ENCODE assay signal across 8 cellular contexts in genomic region chr12:20368653-20369163, GRCh38. TPM values are rescaled to one million over a fixed set of nuclear protein-coding genes. Genes with fewer than 3 reads are reported as not detected.
DNase-seq lines count a peak whose midpoint lies in the region; ATAC-seq and TF ChIP-seq lines count a peak whose summit lies in the region.

No MANE protein-coding gene starts in this region.

- POLR2A ChIA-PET in PC-3 (lab: Charles Lee; ENCODE audit: unreplicated experiment), result interaction anchor here (0.6 kb wide), 1 partner anchor 158 kb away, joined by 4 read pairs; no protein-coding TSS in a partner anchor

- TF ChIP-seq CTCF in GM13976 (IDR thresholded peaks at IDR 0.05; ENCODE audit: borderline replicate concordance, control extremely low read depth, extremely low read depth, insufficient read depth, missing control alignments) (no peak), PC-3 (conservative IDR thresholded peaks at IDR 0.05; ENCODE audit: low read depth, low read length) (no peak), endothelial cell (IDR thresholded peaks at IDR 0.05; ENCODE audit: unreplicated experiment) (no peak), thyroid gland (IDR thresholded peaks at IDR 0.05) (no peak)

- H2AK5ac ChIP-seq in mesendoderm (ENCODE audit: low read length), result no peak overlapping the region

- no peak overlapping the region for H3K23ac ChIP-seq in mesendoderm (ENCODE audit: low read length)

- TF ChIP-seq POLR2A in thyroid gland (IDR thresholded peaks at IDR 0.05), result no peak

- H3K4me2 ChIP-seq in PC-3 (ENCODE audit: low read length) (peak overlapping the region; percentile 86), mesendoderm (ENCODE audit: low read length) (peak overlapping the region; percentile 97)

- H3K18ac ChIP-seq in mesendoderm (ENCODE audit: low read length), result peak overlapping the region; percentile 53

- H3K4me3 ChIP-seq in PC-3 (ENCODE audit: low read length), result peak overlapping the region; percentile 67
- peak overlapping the region; percentile 79 for H3K4me3 ChIP-seq in mesendoderm (ENCODE audit: low read length)
- peak overlapping the region; percentile 17 to 43 (median 35) for H3K4me3 ChIP-seq in thyroid gland (replicated peaks in 1 of 3)

- DNase-seq in GM13976 (ENCODE audit: low spot score) (peak; percentile 37), PC-3 (no peak), endothelial cell (ENCODE audit: low spot score) (peak; percentile 44), mesendoderm (peak; percentile 68), thyroid gland (peak; percentile 8 to 11), DMS153 (lab: John Stamatoyannopoulos, UW) (no peak)
- DNase-seq in stimulated activated CD4-positive, alpha-beta T cell treated with anti-CD3 and anti-CD28 coated beads, Interleukin-2, amount 100 ng/mL, for 24 hours, result no peak

- H3K79me2 ChIP-seq in PC-3 (ENCODE audit: low read length) (no peaks in the 10 kb centered on the region), mesendoderm (ENCODE audit: control insufficient read depth, insufficient read depth, low read length) (no peaks in the 10 kb centered on the region)

- ATAC-seq in PC-3, result peak; percentile 25
- no peak for ATAC-seq in GM19455 (IDR thresholded peaks at IDR 0.05; ENCODE audit: unreplicated experiment)

- no peak overlapping the region for H3K4ac ChIP-seq in mesendoderm (ENCODE audit: low read depth, low read length)

- peaks cover 2% of the 10 kb centered on the region for H3K27me3 Mint-ChIP-seq in endothelial cell (ENCODE audit: unreplicated experiment)

- no peaks in the 10 kb centered on the region for H3K9me2 ChIP-seq in PC-3 (replicated peaks; ENCODE audit: low read length)

- no peaks in the 10 kb centered on the region for H3F3A ChIP-seq in PC-3 (ENCODE audit: low read length, unreplicated experiment)

- H4K8ac ChIP-seq in mesendoderm (ENCODE audit: low read depth, low read length), result no peak overlapping the region

- H3K56ac ChIP-seq in mesendoderm (ENCODE audit: low read length), result peak overlapping the region; percentile 78

- H4K20me1 ChIP-seq in PC-3 (ENCODE audit: low read length), result no peaks in the 10 kb centered on the region

- CTCF ChIA-PET in PC-3 (lab: Charles Lee), result no interaction called here

- H2BK5ac ChIP-seq in mesendoderm (ENCODE audit: low read length), result no peak overlapping the region

- H3K27ac ChIP-seq in PC-3 (ENCODE audit: low read length), result peak overlapping the region; percentile 66
- H3K27ac ChIP-seq in mesendoderm (ENCODE audit: low read depth, low read length), result no peak overlapping the region
- peak overlapping the region; percentile 41 to 80 (median 71) for H3K27ac ChIP-seq in thyroid gland

- H3K36me3 ChIP-seq in PC-3 (ENCODE audit: low read depth, low read length) (no peaks in the 10 kb centered on the region), mesendoderm (ENCODE audit: control insufficient read depth, insufficient read depth, low read length) (no peaks in the 10 kb centered on the region), thyroid gland (no peaks in the 10 kb centered on the region)

- peaks cover 66% of the 10 kb centered on the region for H3K27me3 ChIP-seq in PC-3 (ENCODE audit: low read length)
- H3K27me3 ChIP-seq in mesendoderm (ENCODE audit: insufficient read depth, low read length, poor library complexity), result peaks cover 1% of the 10 kb centered on the region
- H3K27me3 ChIP-seq in thyroid gland, result no peaks in the 10 kb centered on the region

- H3K27ac Mint-ChIP-seq in endothelial cell (ENCODE audit: unreplicated experiment), result no peak overlapping the region

- H2BK120ac ChIP-seq in mesendoderm (ENCODE audit: low read depth, low read length), result no peak overlapping the region

- no TSS peak for BruUV-seq in PC-3 (replicated peaks; lab: Mats Ljungman, UMichigan)

- peak overlapping the region; percentile 94 for H3K4me3 Mint-ChIP-seq in endothelial cell (ENCODE audit: unreplicated experiment)

- H4K5ac ChIP-seq in mesendoderm (ENCODE audit: low read length), result no peak overlapping the region

- in situ Hi-C loops in GM13976 (cut with MboI; ENCODE audit: low sequenced_read_pairs, unreplicated experiment), result no loop called here

- no CpG with 5 or more reads among the region's 34 CpGs for WGBS in mesendoderm (ENCODE audit: extremely low coverage, insufficient coverage, low lambda C conversion rate)
- 1% methylated on average over 34 of the region's 34 CpGs for WGBS in thyroid gland, 2 donors

- peaks cover 4% of the 10 kb centered on the region for H3K4me1 Mint-ChIP-seq in endothelial cell (ENCODE audit: unreplicated experiment)

- intact Hi-C loops in PC-3 (cut with micrococcal nuclease), result no loop called here
- intact Hi-C loops in thyroid gland (cut with DNase I), result no loop called here

- no peaks in the 10 kb centered on the region for H3K9me3 Mint-ChIP-seq in endothelial cell (ENCODE audit: unreplicated experiment)

- H3K9me3 ChIP-seq in PC-3 (ENCODE audit: low read length), result no peaks in the 10 kb centered on the region
- no peaks in the 10 kb centered on the region for H3K9me3 ChIP-seq in thyroid gland

- H3K36me3 Mint-ChIP-seq in endothelial cell (ENCODE audit: low read depth, unreplicated experiment), result no peaks in the 10 kb centered on the region

- H3K4me1 ChIP-seq in PC-3 (ENCODE audit: insufficient read depth, low read length) (no peaks in the 10 kb centered on the region), mesendoderm (ENCODE audit: control insufficient read depth, low read depth, low read length) (no peaks in the 10 kb centered on the region), thyroid gland (peaks cover 0 to 6% of the 10 kb centered on the region in 2 donors)

- no peak overlapping the region for H2BK15ac ChIP-seq in mesendoderm (replicated peaks; ENCODE audit: low read depth)

- no peaks in the 10 kb centered on the region for H3K79me1 ChIP-seq in mesendoderm (ENCODE audit: low read length)

- H3K9ac ChIP-seq in PC-3 (ENCODE audit: low read length) (peak overlapping the region; percentile 83), mesendoderm (ENCODE audit: low read length) (peak overlapping the region; percentile 59)

- H2AFZ ChIP-seq in PC-3 (ENCODE audit: low read length), result peak overlapping the region; percentile 70

RNA-seq across cellular contexts. Expression of gene PDE3A, which starts 0.4 kb away (rescaled TPM):
- total RNA-seq in PC-3 (2014; rRNA removed) (0.58 and 2.0 TPM in 2 replicates), endothelial cell (ENCODE audit: unreplicated experiment) (0.97 TPM), thyroid gland (1 to 10 TPM; 2.8 to 9.9 (median 6.7) TPM)
- 0.17 TPM for polyA plus RNA-seq in mesendoderm (2013, experiment 1 of 2)
- polyA plus RNA-seq in mesendoderm (2013, experiment 2 of 2), result 0.21 TPM

Comparison
In these comparisons a context has a peak if more than half of its experiments do, and no peak if none do; other contexts are left out.
1. DNase-seq: peak in GM13976 (single experiment), endothelial cell (single experiment), mesendoderm (single experiment) and thyroid gland (2 of 2); none in PC-3 (single experiment), DMS153 (single experiment) and stimulated activated CD4-positive, alpha-beta T cell treated with anti-CD3 and anti-CD28 coated beads, Interleukin-2, amount 100 ng/mL, for 24 hours (0 of 2).
2. Peak in every context shown above with its lines, with median percentiles within 50 percentile points of each other: H3K4me3 ChIP-seq.